ENCODE assay signal across 16 cellular contexts in genomic region chr3:37558580-37558979, GRCh38.
DNase-seq lines count a peak whose midpoint lies in the region; ATAC-seq and TF ChIP-seq lines count a peak whose summit lies in the region.
"Had no signal": no experiment of that assay in that cellular context is flagged by ENCODE, and none has a peak within 500 bp of the region (broad histone marks: within the 10 kb centered on the region; RNA-seq: fewer than 3 reads in every experiment).

No MANE protein-coding gene starts in this region.

- peaks cover 51% of the 10 kb centered on the region for H3K4me1 ChIP-seq in left ventricle myocardium inferior
- H3K4me1 ChIP-seq in tibial artery, result peaks cover 0 to 21% (median 17%) of the 10 kb centered on the region in 4 donors
- H3K4me1 ChIP-seq: Caco-2 had no signal

- H3K9me3 ChIP-seq in left ventricle myocardium inferior (replicated peaks) (no peaks in the 10 kb centered on the region), tibial artery (no peaks in the 10 kb centered on the region)
- H3K9me3 ChIP-seq: Caco-2, SJSA1 had no signal

- H3K27ac ChIP-seq in left ventricle myocardium inferior (replicated peaks) (peak overlapping the region; percentile 52), tibial artery (peak overlapping the region; percentile 62 to 68)
- H3K27ac ChIP-seq: C4-2B, SJSA1 had no signal

- H3K36me3 Mint-ChIP-seq in natural killer cell treated with Interleukin-12 subunit alpha and Interleukin-12 subunit beta and Interleukin-15 and Interleukin-18, amount 100 ng/mL, for 72 hours, result no peaks in the 10 kb centered on the region

- no peak for TF ChIP-seq CTCF in left ventricle myocardium inferior (IDR thresholded peaks at IDR 0.05; ENCODE audit: borderline replicate concordance)
- no peak for TF ChIP-seq CTCF in tibial artery (IDR thresholded peaks at IDR 0.05)

- H3K4me1 Mint-ChIP-seq in natural killer cell treated with Interleukin-12 subunit alpha and Interleukin-12 subunit beta and Interleukin-15 and Interleukin-18, amount 100 ng/mL, for 72 hours (ENCODE audit: low read depth in 2 of 2), result no peaks in the 10 kb centered on the region

- H3K9me3 Mint-ChIP-seq in natural killer cell treated with Interleukin-12 subunit alpha and Interleukin-12 subunit beta and Interleukin-15 and Interleukin-18, amount 100 ng/mL, for 72 hours, result no peaks in the 10 kb centered on the region

- H3K4me3 ChIP-seq in left ventricle myocardium inferior, result no peak overlapping the region
- H3K4me3 ChIP-seq in tibial artery, result no peak overlapping the region
- H3K4me3 ChIP-seq: SJSA1 had no signal

- peaks cover 14 to 29% of the 10 kb centered on the region in 2 donors for H3K27me3 Mint-ChIP-seq in natural killer cell treated with Interleukin-12 subunit alpha and Interleukin-12 subunit beta and Interleukin-15 and Interleukin-18, amount 100 ng/mL, for 72 hours

- H3K27ac Mint-ChIP-seq in natural killer cell treated with Interleukin-12 subunit alpha and Interleukin-12 subunit beta and Interleukin-15 and Interleukin-18, amount 100 ng/mL, for 72 hours, result no peak overlapping the region

- H3K36me3 ChIP-seq in left ventricle myocardium inferior, result no peaks in the 10 kb centered on the region
- no peaks in the 10 kb centered on the region for H3K36me3 ChIP-seq in tibial artery
- H3K36me3 ChIP-seq: SJSA1 had no signal

- DNase-seq in Right ventricle myocardium inferior (ENCODE audit: missing footprints), result no peak
- DNase-seq in cardiac septum (ENCODE audit: low spot score), result no peak
- DNase-seq in NCI-H446 treated with DMSO at 0.1 percent for 48 hours (lab: John Stamatoyannopoulos, UW), result peak; percentile 28
- no peak for DNase-seq in left ventricle myocardium inferior
- DNase-seq in tibial artery, result no peak
- no peak for DNase-seq in activated CD4-positive, alpha-beta T cell treated with anti-CD3 and anti-CD28 coated beads, Interleukin-2, amount 50 U/mL, for 1 hour
- no peak for DNase-seq in natural killer cell treated with Interleukin-12 subunit alpha and Interleukin-12 subunit beta and Interleukin-15 and Interleukin-18, amount 100 ng/mL, for 72 hours (ENCODE audit: low spot score)
- DNase-seq: Caco-2, DND-41, GDM1, KBM-7, NCI-H1048, NCI-H510A had no signal

- H3K4me3 Mint-ChIP-seq in natural killer cell treated with Interleukin-12 subunit alpha and Interleukin-12 subunit beta and Interleukin-15 and Interleukin-18, amount 100 ng/mL, for 72 hours, result no peak overlapping the region

- ATAC-seq in Right ventricle myocardium inferior (peak; percentile 64), HG02798 (IDR thresholded peaks at IDR 0.05; ENCODE audit: poor library complexity, unreplicated experiment) (no peak)
- ATAC-seq in natural killer cell treated with Interleukin-12 subunit alpha and Interleukin-12 subunit beta and Interleukin-15 and Interleukin-18, amount 100 ng/mL, for 72 hours, result no peak

- no peaks in the 10 kb centered on the region for H3K27me3 ChIP-seq in left ventricle myocardium inferior (ENCODE audit: low read depth)
- no peaks in the 10 kb centered on the region for H3K27me3 ChIP-seq in tibial artery
- H3K27me3 ChIP-seq: SJSA1 had no signal

- intact Hi-C loops in Right ventricle myocardium inferior (cut with DNase I), result no loop called here
- intact Hi-C loops in cardiac septum (cut with DNase I), result no loop called here
- intact Hi-C loops in left ventricle myocardium inferior (cut with micrococcal nuclease), result no loop called here
- intact Hi-C loops in tibial artery (cut with DNase I; ENCODE audit: low total_unique reads), result no loop called here
